In genomic region chr13:32659736-32660135, GRCh38 we compare ENCODE assay signal across 27 cellular contexts.
DNase-seq lines count a peak whose midpoint lies in the region; ATAC-seq, FAIRE-seq and TF ChIP-seq lines count a peak whose summit lies in the region.
"Had no signal": no experiment of that assay in that cellular context is flagged by ENCODE, and none has a peak within 500 bp of the region (broad histone marks: within the 10 kb centered on the region; RNA-seq: fewer than 3 reads in every experiment).

No MANE protein-coding gene starts in this region.

- H2AFZ ChIP-seq in endothelial cell of umbilical vein (ENCODE audit: low read depth, low read length): no peak overlapping the region

- TF ChIP-seq CTCF in VCaP (conservative IDR thresholded peaks at IDR 0.05): no peak
- TF ChIP-seq CTCF in endothelial cell of umbilical vein (IDR thresholded peaks at IDR 0.05; ENCODE audit: extremely low read depth in 1 of 2, insufficient read depth in 1 of 2, low read depth in 1 of 2, low read length in 2 of 2): no peak
- TF ChIP-seq CTCF in osteocyte (IDR thresholded peaks at IDR 0.05): no peak
- TF ChIP-seq CTCF in WERI-Rb-1 (IDR thresholded peaks at IDR 0.05; ENCODE audit: low read depth, low read length): no peak

- H3K36me3 ChIP-seq in endothelial cell of umbilical vein (ENCODE audit: control insufficient read depth in 2 of 2, extremely low read depth in 1 of 2, insufficient read depth in 2 of 2, low read length in 2 of 2): peaks cover 3 to 5% of the 10 kb centered on the region in 2 experiments
- H3K36me3 ChIP-seq in WERI-Rb-1: peaks cover 13% of the 10 kb centered on the region
- H3K36me3 ChIP-seq: left lung had no signal

- H3K27me3 ChIP-seq in endothelial cell of umbilical vein (ENCODE audit: control insufficient read depth in 2 of 2, insufficient read depth in 2 of 2, low read length in 2 of 2) (no peaks in the 10 kb centered on the region), WERI-Rb-1 (ENCODE audit: insufficient read depth, low read depth, severe bottlenecking) (no peaks in the 10 kb centered on the region)
- H3K27me3 ChIP-seq: left lung, spleen had no signal

- ATAC-seq in GM21825 (IDR thresholded peaks at IDR 0.05; ENCODE audit: unreplicated experiment) (no peak), HG03342 (IDR thresholded peaks at IDR 0.05; ENCODE audit: unreplicated experiment) (no peak)
- ATAC-seq: activated CD8-positive, alpha-beta memory T cell treated with anti-CD3 and anti-CD28 coated beads, Interleukin-2, amount 10 ng/mL, durations not matched to agents 7 days and 5 days; stimulated activated memory B cell treated with anti-CD40 and anti-IgM and Interleukin-4, amounts not matched to agents 10 μg/mL and 1 μg/mL and 100 μg/mL, for 72 hours had no signal

- no peaks in the 10 kb centered on the region for H3K9me1 ChIP-seq in endothelial cell of umbilical vein (replicated peaks; ENCODE audit: control insufficient read depth, extremely low read depth, insufficient read depth, low read length)

- no peaks in the 10 kb centered on the region for H3K4me1 ChIP-seq in endothelial cell of umbilical vein (ENCODE audit: control insufficient read depth, extremely low read depth, insufficient read depth, low read length)

- peaks cover 32% of the 10 kb centered on the region for H3K36me3 Mint-ChIP-seq in osteocyte (ENCODE audit: unreplicated experiment)

- H3K79me2 ChIP-seq in endothelial cell of umbilical vein (ENCODE audit: control insufficient read depth, insufficient read depth, low read length): peaks cover 34% of the 10 kb centered on the region

- dilution Hi-C loops in endothelial cell of umbilical vein (cut with MboI; ENCODE audit: extremely low pct_ligation_motif_present, low sequenced_read_pairs): no loop called here

- no peak overlapping the region for H3K9ac ChIP-seq in endothelial cell of umbilical vein (replicated peaks; ENCODE audit: extremely low read depth, insufficient read depth, low read length)

- no peak for FAIRE-seq in endothelial cell of umbilical vein (lab: Jason Lieb, UNC)
- FAIRE-seq: urothelium cell line had no signal

- H4K20me1 ChIP-seq in endothelial cell of umbilical vein (replicated peaks; ENCODE audit: control insufficient read depth, extremely low read depth, insufficient read depth, low read length): no peaks in the 10 kb centered on the region

- H3K4me3 Mint-ChIP-seq in osteocyte (ENCODE audit: unreplicated experiment): no peak overlapping the region
- H3K4me3 Mint-ChIP-seq: activated CD8-positive, alpha-beta memory T cell treated with anti-CD3 and anti-CD28 coated beads, Interleukin-2, amount 10 ng/mL, durations not matched to agents 7 days and 5 days; activated naive CD4-positive, alpha-beta T cell treated with anti-CD3 and anti-CD28 coated beads, Interleukin-2, amount 50 U/mL, for 24 hours; naive B cell; stimulated activated memory B cell treated with anti-CD40 and anti-IgM and Interleukin-4, amounts not matched to agents 10 μg/mL and 1 μg/mL and 100 μg/mL, for 72 hours had no signal

- CTCF ChIA-PET in endothelial cell of umbilical vein (lab: Charles Lee): interaction anchor here (1.4 to 4.7 kb wide), 3 partner anchors 9 to 79 kb away, joined by 5 to 59 read pairs (median 7); no protein-coding TSS in a partner anchor

- peak; percentile 31 for DNase-seq in ELR (ENCODE audit: low read depth)
- DNase-seq in endothelial cell of umbilical vein (ENCODE audit: low read depth, low spot score): peak; percentile 17
- no peak for DNase-seq in osteocyte (ENCODE audit: extremely low spot score, unreplicated experiment)
- no peak for DNase-seq in central memory CD4-positive, alpha-beta T cell
- no peak for DNase-seq in WERI-Rb-1
- DNase-seq: activated CD4-positive, alpha-beta T cell treated with anti-CD3 and anti-CD28 coated beads, Interleukin-2, amount 50 U/mL, for 1 hour; activated CD8-positive, alpha-beta memory T cell treated with anti-CD3 and anti-CD28 coated beads, Interleukin-2, amount 10 ng/mL, durations not matched to agents 7 days and 5 days; aorta; C1 segment of cervical spinal cord; cerebellar nuclear complex; erythroblast; foreskin melanocyte; Kasumi-1; left lung; naive B cell; NCI-H1694 treated with DMSO at 0.1 percent for 48 hours; NCI-H748 treated with DMSO at 0.1 percent for 48 hours; occipital lobe; spleen; stimulated activated CD4-positive, alpha-beta T cell treated with anti-CD3 and anti-CD28 coated beads, Interleukin-2, amount 100 ng/mL, for 48 hours had no signal

- peak overlapping the region; percentile 74 for H3K27ac Mint-ChIP-seq in osteocyte (ENCODE audit: unreplicated experiment)
- H3K27ac Mint-ChIP-seq: activated CD8-positive, alpha-beta memory T cell treated with anti-CD3 and anti-CD28 coated beads, Interleukin-2, amount 10 ng/mL, durations not matched to agents 7 days and 5 days; activated naive CD4-positive, alpha-beta T cell treated with anti-CD3 and anti-CD28 coated beads, Interleukin-2, amount 50 U/mL, for 24 hours; stimulated activated memory B cell treated with anti-CD40 and anti-IgM and Interleukin-4, amounts not matched to agents 10 μg/mL and 1 μg/mL and 100 μg/mL, for 72 hours had no signal

- peaks cover 26% of the 10 kb centered on the region for H3K4me1 Mint-ChIP-seq in osteocyte (ENCODE audit: unreplicated experiment)

- H3K9me3 Mint-ChIP-seq in osteocyte (ENCODE audit: unreplicated experiment): peaks cover 7% of the 10 kb centered on the region
- H3K9me3 Mint-ChIP-seq: activated naive CD4-positive, alpha-beta T cell treated with anti-CD3 and anti-CD28 coated beads, Interleukin-2, amount 50 U/mL, for 24 hours had no signal

- no peaks in the 10 kb centered on the region for H3K27me3 Mint-ChIP-seq in osteocyte (ENCODE audit: unreplicated experiment)
- H3K27me3 Mint-ChIP-seq: activated CD8-positive, alpha-beta memory T cell treated with anti-CD3 and anti-CD28 coated beads, Interleukin-2, amount 10 ng/mL, durations not matched to agents 7 days and 5 days; activated naive CD4-positive, alpha-beta T cell treated with anti-CD3 and anti-CD28 coated beads, Interleukin-2, amount 50 U/mL, for 24 hours; naive B cell; stimulated activated memory B cell treated with anti-CD40 and anti-IgM and Interleukin-4, amounts not matched to agents 10 μg/mL and 1 μg/mL and 100 μg/mL, for 72 hours had no signal

- H3K4me3 ChIP-seq in endothelial cell of umbilical vein (replicated peaks in 1 of 3; ENCODE audit: insufficient read depth in 1 of 3, low read depth in 1 of 3, low read length in 3 of 3): no peak overlapping the region
- H3K4me3 ChIP-seq in WERI-Rb-1 (ENCODE audit: low read depth, low read length): no peak overlapping the region
- H3K4me3 ChIP-seq: left lung, spleen had no signal

- no TSS peak for BruUV-seq in endothelial cell of umbilical vein (replicated peaks; lab: Mats Ljungman, UMichigan)

- intact Hi-C loops in endothelial cell of umbilical vein (cut with micrococcal nuclease): loop anchor here (10.0 kb wide), 1 partner anchor 745 kb away; no protein-coding TSS in a partner anchor

- H3K4me2 ChIP-seq in endothelial cell of umbilical vein (ENCODE audit: insufficient read depth, low read length): no peak overlapping the region

- H3K9me3 ChIP-seq in endothelial cell of umbilical vein (replicated peaks; ENCODE audit: control insufficient read depth, insufficient read depth, low read length) (no peaks in the 10 kb centered on the region), WERI-Rb-1 (ENCODE audit: severe bottlenecking) (peaks cover 3% of the 10 kb centered on the region)

- peak overlapping the region; percentile 37 for H3K27ac ChIP-seq in VCaP
- H3K27ac ChIP-seq in endothelial cell of umbilical vein (ENCODE audit: insufficient read depth, low read depth, low read length): no peak overlapping the region
- H3K27ac ChIP-seq in WERI-Rb-1: no peak overlapping the region
- H3K27ac ChIP-seq: left lung, RWPE1 had no signal

- POLR2A ChIA-PET in endothelial cell of umbilical vein (lab: Charles Lee): no interaction called here

- TF ChIP-seq POLR2A in endothelial cell of umbilical vein (IDR thresholded peaks at IDR 0.05; ENCODE audit: low read depth, low read length): no peak

TF ChIP-seq in endothelial cell of umbilical vein, 7 proteins besides CTCF, POLR2A, EP300 and RAD21:
- TF ChIP-seq GATA2 (IDR thresholded peaks at IDR 0.05; ENCODE audit: insufficient read depth, insufficient read length, low read depth, low read length) (no peak), MAX (IDR thresholded peaks at IDR 0.05; ENCODE audit: insufficient read depth, insufficient read length) (no peak), FOS (IDR thresholded peaks at IDR 0.05; ENCODE audit: borderline replicate concordance, insufficient read depth, low read length) (no peak), EZH2 (IDR thresholded peaks at IDR 0.05; ENCODE audit: borderline replicate concordance, low read depth, low read length, severe bottlenecking) (no peak), JUN (IDR thresholded peaks at IDR 0.05; ENCODE audit: borderline replicate concordance, insufficient read depth, insufficient read length, low read depth) (no peak), POLR2AphosphoS5 (IDR thresholded peaks at IDR 0.05; ENCODE audit: insufficient read depth, low read depth, low read length) (no peak), MYC (IDR thresholded peaks at IDR 0.05; ENCODE audit: low read depth, low read length) (no peak)
TF ChIP-seq in endothelial cell of umbilical vein: peak in this region for 0.

Comparison
In these comparisons a context has a peak if more than half of its experiments do, and no peak if none do; other contexts are left out.
1. DNase-seq: peak in ELR (single experiment) and endothelial cell of umbilical vein (single experiment); none in osteocyte (single experiment), central memory CD4-positive, alpha-beta T cell (single experiment) and WERI-Rb-1 (single experiment).